8 cellular contexts compared by ENCODE assay signal in the genomic region with DNA sequence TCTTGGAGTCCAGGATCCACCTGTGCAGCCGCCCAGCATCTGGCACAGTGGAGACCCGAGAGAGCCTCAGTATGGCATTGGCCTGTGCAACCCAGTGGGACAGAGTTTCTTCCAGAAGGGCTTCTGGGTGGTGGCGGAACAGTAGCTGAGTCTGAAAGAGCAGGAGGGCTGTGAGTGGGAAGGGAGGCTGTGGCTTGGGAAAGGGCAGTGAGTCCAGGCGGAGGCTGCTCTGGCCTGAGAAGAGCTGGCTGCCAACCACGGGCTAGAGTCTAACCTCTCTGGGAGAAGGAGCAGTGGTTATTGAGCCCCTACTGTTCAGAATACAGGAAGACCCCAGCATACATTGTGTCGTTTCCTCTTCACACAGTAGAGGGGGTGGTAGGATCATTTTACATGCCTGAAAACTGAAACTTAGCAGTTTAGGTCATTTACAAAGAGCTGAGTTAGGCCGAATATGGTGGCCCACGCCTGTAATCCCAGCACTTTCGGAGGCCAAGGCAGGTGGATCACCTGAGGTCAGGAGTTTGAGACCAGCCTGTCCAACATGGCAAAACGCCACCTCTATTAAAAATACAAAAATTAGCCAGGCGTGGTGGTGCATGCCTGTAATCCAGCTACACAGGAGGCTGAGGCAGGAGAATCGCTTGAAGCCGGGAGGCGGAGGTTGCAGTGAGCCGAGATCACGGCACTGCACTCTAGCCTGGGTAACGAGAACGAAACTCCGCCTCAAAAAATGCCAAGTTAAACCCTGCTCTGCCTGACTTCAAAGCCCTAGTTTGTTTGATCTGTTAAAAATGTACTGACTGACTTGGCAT. TPM values are rescaled to one million over a fixed set of nuclear protein-coding genes. Genes with fewer than 3 reads are reported as not detected.
A peak's percentile ranks its signal among the peaks of the same experiment; 100 is the strongest.
DNase-seq lines count a peak whose midpoint lies in the region; ATAC-seq and TF ChIP-seq lines count a peak whose summit lies in the region.

No MANE protein-coding gene starts in this region.

- H3K36me3 ChIP-seq in BLaER1 (peaks cover 35% of the 10 kb centered on the region), hepatocyte (replicated peaks; ENCODE audit: insufficient read depth, low read depth) (no peaks in the 10 kb centered on the region)

- H3K4me3 ChIP-seq in BLaER1 (peak overlapping the region; percentile 55), hepatocyte (no peak overlapping the region)

- H3K9me3 Mint-ChIP-seq in activated naive CD8-positive, alpha-beta T cell treated with anti-CD3 and anti-CD28 coated beads for 36 hours = no peaks in the 10 kb centered on the region
- no peaks in the 10 kb centered on the region for H3K9me3 Mint-ChIP-seq in stimulated activated effector memory CD8-positive, alpha-beta T cell treated with anti-CD3 and anti-CD28 coated beads, Interleukin-12 subunit alpha, Interleukin-12 subunit beta, amount 100 ng/mL, for 72 hours

- ATAC-seq in GM19438 (IDR thresholded peaks at IDR 0.05; ENCODE audit: low read depth, unreplicated experiment) = peak; percentile 36
- peak; percentile 59 for ATAC-seq in stimulated activated effector memory CD8-positive, alpha-beta T cell treated with anti-CD3 and anti-CD28 coated beads, Interleukin-12 subunit alpha, Interleukin-12 subunit beta, amount 100 ng/mL, for 72 hours

- H3K36me3 Mint-ChIP-seq in activated naive CD8-positive, alpha-beta T cell treated with anti-CD3 and anti-CD28 coated beads for 36 hours = peaks cover 61% of the 10 kb centered on the region
- peaks cover 88% of the 10 kb centered on the region for H3K36me3 Mint-ChIP-seq in stimulated activated effector memory CD8-positive, alpha-beta T cell treated with anti-CD3 and anti-CD28 coated beads, Interleukin-12 subunit alpha, Interleukin-12 subunit beta, amount 100 ng/mL, for 72 hours

- peak overlapping the region; percentile 60 for H3K27ac ChIP-seq in BLaER1
- peak overlapping the region; percentile 44 for H3K27ac ChIP-seq in hepatocyte

- peak overlapping the region; percentile 88 for H3K4me2 ChIP-seq in BLaER1
- peak overlapping the region; percentile 94 for H3K4me2 ChIP-seq in hepatocyte

- WGBS in hepatocyte (ENCODE audit: low lambda C conversion rate, missing lambda C conversion rate) = 58% methylated on average over 19 of the region's 19 CpGs

- no peaks in the 10 kb centered on the region for H3K9me2 ChIP-seq in hepatocyte (replicated peaks; ENCODE audit: insufficient read depth)

- peak overlapping the region; percentile 97 for H3K27ac Mint-ChIP-seq in activated naive CD8-positive, alpha-beta T cell treated with anti-CD3 and anti-CD28 coated beads for 36 hours
- H3K27ac Mint-ChIP-seq in stimulated activated effector memory CD8-positive, alpha-beta T cell treated with anti-CD3 and anti-CD28 coated beads, Interleukin-12 subunit alpha, Interleukin-12 subunit beta, amount 100 ng/mL, for 72 hours = peak overlapping the region; percentile 93

- H3K4me3 Mint-ChIP-seq in activated naive CD8-positive, alpha-beta T cell treated with anti-CD3 and anti-CD28 coated beads for 36 hours = peak overlapping the region; percentile 98
- peak overlapping the region; percentile 84 for H3K4me3 Mint-ChIP-seq in stimulated activated effector memory CD8-positive, alpha-beta T cell treated with anti-CD3 and anti-CD28 coated beads, Interleukin-12 subunit alpha, Interleukin-12 subunit beta, amount 100 ng/mL, for 72 hours

- peak overlapping the region; percentile 99 for H3K9ac ChIP-seq in BLaER1

- H3K79me2 ChIP-seq in hepatocyte = peaks cover 72% of the 10 kb centered on the region

- H3K9me3 ChIP-seq in BLaER1 (no peaks in the 10 kb centered on the region), hepatocyte (ENCODE audit: low read depth) (no peaks in the 10 kb centered on the region)

- H3K4me1 Mint-ChIP-seq in activated naive CD8-positive, alpha-beta T cell treated with anti-CD3 and anti-CD28 coated beads for 36 hours = peaks cover 65% of the 10 kb centered on the region
- peaks cover 57% of the 10 kb centered on the region for H3K4me1 Mint-ChIP-seq in stimulated activated effector memory CD8-positive, alpha-beta T cell treated with anti-CD3 and anti-CD28 coated beads, Interleukin-12 subunit alpha, Interleukin-12 subunit beta, amount 100 ng/mL, for 72 hours

- H2AFZ ChIP-seq in hepatocyte = no peak overlapping the region

- peak; percentile 56 for TF ChIP-seq CTCF in hepatocyte (IDR thresholded peaks at IDR 0.05; ENCODE audit: poor library complexity)

- in situ Hi-C loops in KBM-7 (cut with MboI; ENCODE audit: low pct_unique_long_range_greater_than_20kb, low sequenced_read_pairs) = loop anchor here (10.0 kb wide), 1 partner anchor 160 kb away; a partner anchor contains a TSS

- no peaks in the 10 kb centered on the region for H3K27me3 ChIP-seq in BLaER1
- no peaks in the 10 kb centered on the region for H3K27me3 ChIP-seq in hepatocyte

- peak; percentile 74 for DNase-seq in KBM-7
- DNase-seq in activated naive CD8-positive, alpha-beta T cell treated with anti-CD3 and anti-CD28 coated beads for 36 hours = no peak
- peak; percentile 50 for DNase-seq in hepatocyte (ENCODE audit: low spot score)
- DNase-seq in stimulated activated effector memory CD8-positive, alpha-beta T cell treated with anti-CD3 and anti-CD28 coated beads, Interleukin-12 subunit alpha, Interleukin-12 subunit beta, amount 100 ng/mL, for 72 hours (ENCODE audit: low spot score in 2 of 2) = peak in 1 of 2 donors; percentile 67
- DNase-seq in DMS53 treated with DMSO at 0.1 percent for 48 hours (lab: John Stamatoyannopoulos, UW; ENCODE audit: unreplicated experiment) = no peak
- DNase-seq in kidney tubule cell (ENCODE audit: low spot score) = no peak

- H3K4me1 ChIP-seq in BLaER1 (peaks cover 52% of the 10 kb centered on the region), hepatocyte (ENCODE audit: insufficient read depth) (peaks cover 7% of the 10 kb centered on the region)

- peaks cover 3% of the 10 kb centered on the region for H3K27me3 Mint-ChIP-seq in activated naive CD8-positive, alpha-beta T cell treated with anti-CD3 and anti-CD28 coated beads for 36 hours

- H4K20me1 ChIP-seq in BLaER1 (peaks cover 76% of the 10 kb centered on the region), hepatocyte (ENCODE audit: insufficient read depth, poor library complexity, severe bottlenecking) (peaks cover 44% of the 10 kb centered on the region)

RNA-seq across cellular contexts. Expression of a gene that starts 3.2 kb away (rescaled TPM):
- total RNA-seq in activated naive CD8-positive, alpha-beta T cell treated with anti-CD3 and anti-CD28 coated beads for 36 hours = 10 to 100 TPM; 76.1 to 81.8 TPM
- total RNA-seq in hepatocyte = 25.0 TPM in 2 replicates
- polyA plus RNA-seq in hepatocyte = 18.3 and 28.0 TPM in 2 replicates

RNA-seq across cellular contexts. Expression of a gene that starts 14.5 kb away (rescaled TPM):
- total RNA-seq in activated naive CD8-positive, alpha-beta T cell treated with anti-CD3 and anti-CD28 coated beads for 36 hours = 100 to 1,000 TPM; 108 to 110 TPM
- total RNA-seq in hepatocyte = 3.8 and 13.3 TPM in 2 replicates
- polyA plus RNA-seq in hepatocyte = 11.9 and 15.8 TPM in 2 replicates

Comparison
In these comparisons a context has a peak if more than half of its experiments do, and no peak if none do; other contexts are left out.
1. DNase-seq: peak in KBM-7 (single experiment) and hepatocyte (single experiment); none in activated naive CD8-positive, alpha-beta T cell treated with anti-CD3 and anti-CD28 coated beads for 36 hours (single experiment), DMS53 treated with DMSO at 0.1 percent for 48 hours (single experiment) and kidney tubule cell (single experiment).